Comparison of ENCODE assay signal across 13 cellular contexts in genomic region chr5:124061663-124062062, GRCh38.
DNase-seq lines count a peak whose midpoint lies in the region; ATAC-seq and TF ChIP-seq lines count a peak whose summit lies in the region.
"Had no signal": no experiment of that assay in that cellular context is flagged by ENCODE, and none has a peak within 500 bp of the region (broad histone marks: within the 10 kb centered on the region; RNA-seq: fewer than 3 reads in every experiment).

No MANE protein-coding gene starts in this region.

- H3K27ac ChIP-seq in SK-N-SH (ENCODE audit: low read depth in 2 of 2, low read length in 1 of 2) (no peak overlapping the region; a peak in 1 of 4 replicates), lower lobe of right lung (no peak overlapping the region), foreskin keratinocyte (no peak overlapping the region), PC-9 (no peak overlapping the region)

- WGBS in SK-N-SH (ENCODE audit: low lambda C conversion rate) = 93% methylated on average over 1 of the region's 1 CpG

- CTCF ChIA-PET in SK-N-SH (lab: Yijun Ruan, JAX) = no interaction called here
- CTCF ChIA-PET in PC-9 (lab: Charles Lee) = no interaction called here

- intact Hi-C loops in lower lobe of right lung (cut with DNase I) = no loop called here
- intact Hi-C loops in PC-9 (cut with micrococcal nuclease; ENCODE audit: unreplicated experiment) = no loop called here

- DNase-seq in AG10803 (ENCODE audit: low read depth) (peak; percentile 33), NCI-H1105 treated with DMSO at 0.1 percent for 48 hours (lab: John Stamatoyannopoulos, UW) (peak; percentile 92), SK-N-SH (no peak), lower lobe of right lung (no peak), foreskin keratinocyte (no peak), PC-9 (no peak), NOMO-1 treated with dmso at 0.1 percent for 144 hours (lab: John Stamatoyannopoulos, UW; ENCODE audit: unreplicated experiment) (no peak)
- DNase-seq: activated CD4-positive, CD25-positive, alpha-beta regulatory T cell; activated effector memory CD4-positive, alpha-beta T cell treated with Interleukin-2 at 50 U/mL for 16 hours; H9; hypothalamus; NCI-H1048 had no signal

- H3K36me3 ChIP-seq in SK-N-SH (replicated peaks in 1 of 2; ENCODE audit: control insufficient read depth in 1 of 2, insufficient read depth in 2 of 2, low read length in 1 of 2) = no peaks in the 10 kb centered on the region
- no peaks in the 10 kb centered on the region for H3K36me3 ChIP-seq in lower lobe of right lung
- no peaks in the 10 kb centered on the region for H3K36me3 ChIP-seq in PC-9 (ENCODE audit: low read depth)

- H3K9me2 ChIP-seq in SK-N-SH (no peaks in the 10 kb centered on the region), PC-9 (ENCODE audit: insufficient read depth) (no peaks in the 10 kb centered on the region)

- H3K27me3 ChIP-seq in SK-N-SH (ENCODE audit: insufficient read depth) (no peaks in the 10 kb centered on the region), lower lobe of right lung (ENCODE audit: low read depth) (no peaks in the 10 kb centered on the region), foreskin keratinocyte (no peaks in the 10 kb centered on the region), PC-9 (ENCODE audit: insufficient read depth, low read depth) (no peaks in the 10 kb centered on the region)

- H3K4me3 ChIP-seq in AG10803 (ENCODE audit: low read length) (no peak overlapping the region), SK-N-SH (ENCODE audit: low read depth in 2 of 2, low read length in 1 of 2) (no peak overlapping the region), lower lobe of right lung (no peak overlapping the region), PC-9 (no peak overlapping the region)

- H3K4me2 ChIP-seq in SK-N-SH (no peak overlapping the region), PC-9 (no peak overlapping the region)

- no peak for TF ChIP-seq RAD21 in SK-N-SH (IDR thresholded peaks at IDR 0.05; ENCODE audit: low read length)

- H3K9me3 ChIP-seq in SK-N-SH = no peaks in the 10 kb centered on the region
- H3K9me3 ChIP-seq in lower lobe of right lung = no peaks in the 10 kb centered on the region
- H3K9me3 ChIP-seq in PC-9 (ENCODE audit: insufficient read depth, low read depth) = peaks cover 3% of the 10 kb centered on the region; the same call in 1 of the 2 replicates

- no peak overlapping the region for H2AFZ ChIP-seq in SK-N-SH (ENCODE audit: low read depth)
- H2AFZ ChIP-seq in PC-9 = no peak overlapping the region

- no TSS peak for BruUV-seq in PC-9 (replicated peaks; lab: Mats Ljungman, UMichigan)

- no peaks in the 10 kb centered on the region for H3K79me2 ChIP-seq in SK-N-SH (ENCODE audit: insufficient read depth)
- no peaks in the 10 kb centered on the region for H3K79me2 ChIP-seq in PC-9 (ENCODE audit: low read depth)

- TF ChIP-seq CTCF in AG10803 (conservative IDR thresholded peaks at IDR 0.05; ENCODE audit: low read length) (no peak), SK-N-SH (IDR thresholded peaks at IDR 0.05) (no peak), lower lobe of right lung (IDR thresholded peaks at IDR 0.05) (no peak), foreskin keratinocyte (conservative IDR thresholded peaks at IDR 0.05) (no peak), PC-9 (conservative IDR thresholded peaks at IDR 0.05) (no peak)

- 0 out of 4 replicates have a peak, but pooled peaks of 1 of the 2 experiments have one; percentile 34 for TF ChIP-seq EP300 in SK-N-SH (IDR thresholded peaks at IDR 0.05; ENCODE audit: borderline replicate concordance in 1 of 2, low read depth in 1 of 2, low read length in 1 of 2)

- ATAC-seq in lower lobe of right lung = peak; percentile 41 to 71
- no peak for ATAC-seq in foreskin keratinocyte
- ATAC-seq in HG02852 (IDR thresholded peaks at IDR 0.05; ENCODE audit: unreplicated experiment) = no peak

- POLR2A ChIA-PET in SK-N-SH (lab: Yijun Ruan, JAX) = no interaction called here
- POLR2A ChIA-PET in PC-9 (lab: Charles Lee; ENCODE audit: unreplicated experiment) = no interaction called here

- no peaks in the 10 kb centered on the region for H4K20me1 ChIP-seq in SK-N-SH (ENCODE audit: insufficient read depth)
- H4K20me1 ChIP-seq in PC-9 (ENCODE audit: insufficient read depth) = no peaks in the 10 kb centered on the region

- H3K4me1 ChIP-seq in SK-N-SH (ENCODE audit: control insufficient read depth in 1 of 2, insufficient read depth in 2 of 2, low read depth in 1 of 2, low read length in 1 of 2) (peaks cover 5 to 36% of the 10 kb centered on the region in 2 experiments; a peak in 2 of 4 replicates), lower lobe of right lung (peaks cover 21% of the 10 kb centered on the region), foreskin keratinocyte (no peaks in the 10 kb centered on the region), PC-9 (replicated peaks; ENCODE audit: insufficient read depth) (peaks cover 11% of the 10 kb centered on the region)

- H3K9ac ChIP-seq in SK-N-SH = no peak overlapping the region

- H3F3A ChIP-seq in SK-N-SH (replicated peaks; ENCODE audit: insufficient read depth) (peaks cover 3% of the 10 kb centered on the region), PC-9 (ENCODE audit: insufficient read depth, low read depth) (no peaks in the 10 kb centered on the region)

TF ChIP-seq in SK-N-SH, 30 proteins besides CTCF, POLR2A, EP300 and RAD21:
- peak; percentile 13; the same call in 1 of the 2 replicates for TF ChIP-seq PBX3 (IDR thresholded peaks at IDR 0.05)
- no peak for TF ChIP-seq EZH2phosphoT487 (IDR thresholded peaks at IDR 0.05; ENCODE audit: borderline replicate concordance, low read depth)
- TF ChIP-seq YY1 (IDR thresholded peaks at IDR 0.05; ENCODE audit: low read depth) = no peak
- peak; percentile 55; the same call in 1 of the 2 replicates for TF ChIP-seq NFIC (IDR thresholded peaks at IDR 0.05; ENCODE audit: borderline replicate concordance)
- peak; percentile 36 for TF ChIP-seq TCF12 (IDR thresholded peaks at IDR 0.05)
- no peak for TF ChIP-seq MXI1 (IDR thresholded peaks at IDR 0.05; ENCODE audit: low read depth, low read length)

Comparison
In these comparisons a context has a peak if more than half of its experiments do, and no peak if none do; other contexts are left out.
1. DNase-seq: peak in AG10803 (single experiment) and NCI-H1105 treated with DMSO at 0.1 percent for 48 hours (single experiment); none in SK-N-SH (single experiment), lower lobe of right lung (single experiment), foreskin keratinocyte (0 of 2), PC-9 (0 of 2) and NOMO-1 treated with dmso at 0.1 percent for 144 hours (single experiment).
2. ATAC-seq: peak in lower lobe of right lung (2 of 2); none in foreskin keratinocyte (single experiment) and HG02852 (single experiment).